ENCODE assay signal across 25 cellular contexts in genomic region chr14:79706382-79706781, GRCh38.
"Had no signal": no experiment of that assay in that cellular context is flagged by ENCODE, and none has a peak within 500 bp of the region (broad histone marks: within the 10 kb centered on the region; RNA-seq: fewer than 3 reads in every experiment).

No MANE protein-coding gene starts in this region.

- H3K4me3 ChIP-seq: ascending aorta, heart left ventricle, left ventricle myocardium inferior, lung, right atrium auricular region, suprapubic skin, tibial nerve had no signal

- H3K9me3 Mint-ChIP-seq: activated CD4-positive, alpha-beta memory T cell treated with anti-CD3 and anti-CD28 coated beads for 36 hours; activated CD4-positive, alpha-beta T cell treated with anti-CD3 and anti-CD28 coated beads, Interleukin-2, amount 10 ng/mL, durations not matched to agents 24 days and 14 days had no signal

- H3K27ac Mint-ChIP-seq: activated CD4-positive, alpha-beta memory T cell treated with anti-CD3 and anti-CD28 coated beads for 36 hours; activated CD4-positive, alpha-beta T cell treated with anti-CD3 and anti-CD28 coated beads, Interleukin-2, amount 10 ng/mL, durations not matched to agents 24 days and 14 days; activated naive CD4-positive, alpha-beta T cell treated with anti-CD3 and anti-CD28 coated beads for 36 hours; activated naive CD8-positive, alpha-beta T cell treated with anti-CD3 and anti-CD28 coated beads for 36 hours; activated T-helper 1 cell treated with anti-CD3 and anti-CD28 coated beads, Interleukin-12 subunit alpha, Interleukin-12 subunit beta, Interleukin-2, Interleukin-4 antibody, amounts not matched to agents 30 ng/mL and 10 ng/mL and 1 ng/mL, durations not matched to agents 14 hours and 24 hours and 36 hours; naive B cell had no signal

- H3K9me3 ChIP-seq: ascending aorta, heart left ventricle, left ventricle myocardium inferior, right atrium auricular region, suprapubic skin, tibial nerve had no signal

- DNase-seq: activated CD4-positive, alpha-beta memory T cell treated with anti-CD3 and anti-CD28 coated beads for 36 hours; activated CD4-positive, alpha-beta T cell treated with anti-CD3 and anti-CD28 coated beads, Interleukin-2, amount 10 ng/mL, durations not matched to agents 24 days and 14 days; activated CD4-positive, CD25-positive, alpha-beta regulatory T cell treated with anti-CD3 and anti-CD28 coated beads, Interleukin-2, amount 50 U/mL, for 72 hours; activated CD8-positive, alpha-beta memory T cell treated with anti-CD3 and anti-CD28 coated beads, Interleukin-2, amount 50 U/mL, for 4 hours; activated effector memory CD4-positive, alpha-beta T cell treated with anti-CD3 and anti-CD28 coated beads, Interleukin-2, amount 50 U/mL, for 16 hours; activated naive CD4-positive, alpha-beta T cell treated with anti-CD3 and anti-CD28 coated beads for 36 hours; activated naive CD8-positive, alpha-beta T cell treated with anti-CD3 and anti-CD28 coated beads for 36 hours; activated T-cell treated with anti-CD3 and anti-CD28 coated beads, Interleukin-2, amount 50 U/mL, for 1 hour; cortex of kidney; foreskin keratinocyte; heart left ventricle; left ventricle myocardium inferior; mesendoderm; naive B cell; stimulated activated CD4-positive, alpha-beta T cell treated with anti-CD3 and anti-CD28 coated beads, Interleukin-15, amount 100 ng/mL, for 24 hours; stimulated activated naive CD4-positive, alpha-beta T cell; T-helper 2 cell had no signal

- H3K27ac ChIP-seq: ascending aorta, foreskin keratinocyte, heart left ventricle, left ventricle myocardium inferior, right atrium auricular region, suprapubic skin, tibial nerve had no signal

- ATAC-seq: esophagus mucosa, foreskin keratinocyte, heart left ventricle had no signal

- H3K27me3 Mint-ChIP-seq: activated CD4-positive, alpha-beta memory T cell treated with anti-CD3 and anti-CD28 coated beads for 36 hours; activated CD4-positive, alpha-beta T cell treated with anti-CD3 and anti-CD28 coated beads, Interleukin-2, amount 10 ng/mL, durations not matched to agents 24 days and 14 days; activated naive CD8-positive, alpha-beta T cell treated with anti-CD3 and anti-CD28 coated beads for 36 hours; naive B cell had no signal

- H3K4me3 Mint-ChIP-seq: activated CD4-positive, alpha-beta memory T cell treated with anti-CD3 and anti-CD28 coated beads for 36 hours; activated CD4-positive, alpha-beta T cell treated with anti-CD3 and anti-CD28 coated beads, Interleukin-2, amount 10 ng/mL, durations not matched to agents 24 days and 14 days; activated naive CD4-positive, alpha-beta T cell treated with anti-CD3 and anti-CD28 coated beads for 36 hours; activated naive CD8-positive, alpha-beta T cell treated with anti-CD3 and anti-CD28 coated beads for 36 hours; activated T-helper 1 cell treated with anti-CD3 and anti-CD28 coated beads, Interleukin-12 subunit alpha, Interleukin-12 subunit beta, Interleukin-2, Interleukin-4 antibody, amounts not matched to agents 30 ng/mL and 10 ng/mL and 1 ng/mL, durations not matched to agents 14 hours and 24 hours and 36 hours; brain; naive B cell had no signal

- H3K4me1 ChIP-seq: ascending aorta, heart left ventricle, left ventricle myocardium inferior, right atrium auricular region, suprapubic skin had no signal

- H3K27me3 ChIP-seq: ascending aorta, foreskin keratinocyte, heart left ventricle, right atrium auricular region, suprapubic skin, tibial nerve had no signal

- H3K4me1 Mint-ChIP-seq: activated CD4-positive, alpha-beta T cell treated with anti-CD3 and anti-CD28 coated beads, Interleukin-2, amount 10 ng/mL, durations not matched to agents 24 days and 14 days; activated naive CD8-positive, alpha-beta T cell treated with anti-CD3 and anti-CD28 coated beads for 36 hours; naive B cell had no signal

- H3K36me3 ChIP-seq: ascending aorta, heart left ventricle, left ventricle myocardium inferior, right atrium auricular region, suprapubic skin, tibial nerve had no signal

- H3K36me3 Mint-ChIP-seq: activated CD4-positive, alpha-beta memory T cell treated with anti-CD3 and anti-CD28 coated beads for 36 hours; activated naive CD8-positive, alpha-beta T cell treated with anti-CD3 and anti-CD28 coated beads for 36 hours; brain; naive B cell had no signal
